ENCODE assay signal across 24 cellular contexts in the genomic region with DNA sequence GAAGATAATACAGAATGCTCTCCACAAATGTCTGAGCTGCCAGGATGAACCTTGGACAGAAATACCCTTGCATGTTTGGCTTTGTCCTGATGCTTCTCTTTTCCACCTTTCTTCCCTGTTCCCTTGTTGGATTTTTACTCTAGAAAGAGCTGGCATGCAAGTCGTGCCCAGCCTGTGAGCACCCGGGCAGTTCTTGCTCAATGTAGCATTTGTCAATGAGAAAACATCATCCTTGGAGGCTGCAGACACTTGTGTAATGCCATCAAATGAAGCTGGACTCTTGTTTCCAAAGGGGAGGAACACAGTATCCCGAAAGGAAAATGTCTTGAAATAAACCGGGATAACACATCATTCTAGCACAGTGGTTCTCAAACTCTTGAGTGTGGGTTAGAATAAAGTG.
"Had no signal": no experiment of that assay in that cellular context is flagged by ENCODE, and none has a peak within 500 bp of the region (broad histone marks: within the 10 kb centered on the region; RNA-seq: fewer than 3 reads in every experiment).

No MANE protein-coding gene starts in this region.

- H3K27ac ChIP-seq: neural progenitor cell, ovary, parathyroid adenoma, psoas muscle, right lobe of liver, sigmoid colon, stomach, thoracic aorta, thyroid gland, tibial nerve, upper lobe of left lung, vagina had no signal

- H3K36me3 ChIP-seq: neural progenitor cell, ovary, right lobe of liver, sigmoid colon, stomach, thoracic aorta, thyroid gland, tibial nerve, upper lobe of left lung, vagina had no signal

- H3K4me1 ChIP-seq: neural progenitor cell, parathyroid adenoma, psoas muscle, right lobe of liver, sigmoid colon, stomach, thyroid gland, tibial nerve, upper lobe of left lung, vagina had no signal

- H3K79me2 ChIP-seq: parathyroid adenoma had no signal

- H3K9ac ChIP-seq: neural progenitor cell, parathyroid adenoma had no signal

- H3K27me3 ChIP-seq: neural progenitor cell, ovary, right lobe of liver, sigmoid colon, stomach, thyroid gland, tibial nerve, upper lobe of left lung, vagina had no signal

- DNase-seq: natural killer cell; occipital lobe; ovary; posterior cingulate gyrus; psoas muscle; right cardiac atrium; right lobe of liver; sigmoid colon; small intestine; stimulated activated CD4-positive, alpha-beta T cell treated with anti-CD3 and anti-CD28 coated beads, Interleukin-15, amount 100 ng/mL, for 24 hours; stimulated activated CD4-positive, alpha-beta T cell treated with anti-CD3 and anti-CD28 coated beads, Interleukin-2, amount 100 ng/mL, for 24 hours; stimulated activated CD4-positive, alpha-beta T cell treated with anti-CD3 and anti-CD28 coated beads, Interleukin-2, amount 100 ng/mL, for 48 hours; stimulated activated CD4-positive, alpha-beta T cell treated with anti-CD3 and anti-CD28 coated beads, Interleukin-4, amount 100 ng/mL, for 24 hours; stimulated activated naive B cell treated with anti-CD40 and anti-IgM and Interleukin-4, amounts not matched to agents 10 μg/mL and 1 μg/mL and 100 μg/mL, for 72 hours; stimulated activated naive CD4-positive, alpha-beta T cell treated with Interleukin-2 at 50 U/mL for 16 hours; stomach; thyroid gland; trophoblast cell; upper lobe of left lung had no signal

- H3K4me2 ChIP-seq: neural progenitor cell had no signal

- H3K4me3 ChIP-seq: neural progenitor cell, ovary, psoas muscle, right lobe of liver, sigmoid colon, stomach, thoracic aorta, thyroid gland, tibial nerve, upper lobe of left lung, vagina had no signal
